8 cellular contexts compared by ENCODE assay signal in the genomic region with DNA sequence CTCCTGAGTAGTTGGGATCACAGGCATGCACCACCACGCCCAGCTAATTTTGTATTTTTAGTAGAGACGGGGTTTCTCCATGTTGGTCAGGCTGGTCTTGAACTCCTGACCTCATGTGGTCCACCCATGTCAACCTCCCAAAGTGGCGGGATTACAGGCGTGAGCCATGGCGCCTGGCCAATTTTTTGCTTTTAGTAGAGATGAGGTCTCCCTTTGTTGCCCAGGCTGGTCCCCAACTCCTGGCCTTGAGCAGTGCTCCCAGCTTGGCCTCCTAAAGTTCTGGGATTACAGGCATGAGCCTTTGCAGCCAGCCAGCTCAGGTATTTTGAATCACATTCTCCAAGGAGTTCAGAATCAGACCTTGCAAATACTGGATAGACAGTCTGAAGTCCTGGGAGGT. TPM values are rescaled to one million over a fixed set of nuclear protein-coding genes. Genes with fewer than 3 reads are reported as not detected.
"Had no signal": no experiment of that assay in that cellular context is flagged by ENCODE, and none has a peak within 500 bp of the region (broad histone marks: within the 10 kb centered on the region; RNA-seq: fewer than 3 reads in every experiment).

No MANE protein-coding gene starts in this region.

RNA-seq across cellular contexts. Expression of a gene that starts 13.9 kb away (rescaled TPM):
- total RNA-seq: activated CD4-positive, alpha-beta T cell treated with anti-CD3 and anti-CD28 coated beads for 36 hours; activated CD4-positive, alpha-beta T cell treated with anti-CD3 and anti-CD28 coated beads, Interleukin-2, amount 10 ng/mL, durations not matched to agents 7 days and 5 days; activated CD8-positive, alpha-beta T cell treated with anti-CD3 and anti-CD28 coated beads, Interleukin-2, amount 10 ng/mL, durations not matched to agents 7 days and 5 days; activated naive CD4-positive, alpha-beta T cell treated with anti-CD3 and anti-CD28 coated beads for 36 hours; activated naive CD4-positive, alpha-beta T cell treated with anti-CD3 and anti-CD28 coated beads, Interleukin-2, amount 50 U/mL, for 72 hours; activated T-helper 1 cell treated with anti-CD3 and anti-CD28 coated beads, Interleukin-12 subunit alpha, Interleukin-12 subunit beta, Interleukin-2, Interleukin-4 antibody, amounts not matched to agents 30 ng/mL and 10 ng/mL and 1 ng/mL, durations not matched to agents 14 hours and 24 hours and 36 hours; T-helper 2 cell treated with Interferon-gamma antibody and Interleukin-4, amounts not matched to agents 100 ng/mL and 5 ng/mL, for 36 hours had no signal

RNA-seq across cellular contexts. Expression of a gene that starts 19.9 kb away (rescaled TPM):
- total RNA-seq: activated CD8-positive, alpha-beta T cell treated with anti-CD3 and anti-CD28 coated beads, Interleukin-2, amount 10 ng/mL, durations not matched to agents 7 days and 5 days; activated T-cell treated with anti-CD3 and anti-CD28 coated beads, Interleukin-2, amount 50 U/mL, for 4 hours; T-helper 2 cell treated with Interferon-gamma antibody and Interleukin-4, amounts not matched to agents 100 ng/mL and 5 ng/mL, for 36 hours had no signal
